8 cellular contexts compared by ENCODE assay signal in genomic region chr17:29929544-29930398, GRCh38.
DNase-seq lines count a peak whose midpoint lies in the region; ATAC-seq and TF ChIP-seq lines count a peak whose summit lies in the region.

A gene with protein sequence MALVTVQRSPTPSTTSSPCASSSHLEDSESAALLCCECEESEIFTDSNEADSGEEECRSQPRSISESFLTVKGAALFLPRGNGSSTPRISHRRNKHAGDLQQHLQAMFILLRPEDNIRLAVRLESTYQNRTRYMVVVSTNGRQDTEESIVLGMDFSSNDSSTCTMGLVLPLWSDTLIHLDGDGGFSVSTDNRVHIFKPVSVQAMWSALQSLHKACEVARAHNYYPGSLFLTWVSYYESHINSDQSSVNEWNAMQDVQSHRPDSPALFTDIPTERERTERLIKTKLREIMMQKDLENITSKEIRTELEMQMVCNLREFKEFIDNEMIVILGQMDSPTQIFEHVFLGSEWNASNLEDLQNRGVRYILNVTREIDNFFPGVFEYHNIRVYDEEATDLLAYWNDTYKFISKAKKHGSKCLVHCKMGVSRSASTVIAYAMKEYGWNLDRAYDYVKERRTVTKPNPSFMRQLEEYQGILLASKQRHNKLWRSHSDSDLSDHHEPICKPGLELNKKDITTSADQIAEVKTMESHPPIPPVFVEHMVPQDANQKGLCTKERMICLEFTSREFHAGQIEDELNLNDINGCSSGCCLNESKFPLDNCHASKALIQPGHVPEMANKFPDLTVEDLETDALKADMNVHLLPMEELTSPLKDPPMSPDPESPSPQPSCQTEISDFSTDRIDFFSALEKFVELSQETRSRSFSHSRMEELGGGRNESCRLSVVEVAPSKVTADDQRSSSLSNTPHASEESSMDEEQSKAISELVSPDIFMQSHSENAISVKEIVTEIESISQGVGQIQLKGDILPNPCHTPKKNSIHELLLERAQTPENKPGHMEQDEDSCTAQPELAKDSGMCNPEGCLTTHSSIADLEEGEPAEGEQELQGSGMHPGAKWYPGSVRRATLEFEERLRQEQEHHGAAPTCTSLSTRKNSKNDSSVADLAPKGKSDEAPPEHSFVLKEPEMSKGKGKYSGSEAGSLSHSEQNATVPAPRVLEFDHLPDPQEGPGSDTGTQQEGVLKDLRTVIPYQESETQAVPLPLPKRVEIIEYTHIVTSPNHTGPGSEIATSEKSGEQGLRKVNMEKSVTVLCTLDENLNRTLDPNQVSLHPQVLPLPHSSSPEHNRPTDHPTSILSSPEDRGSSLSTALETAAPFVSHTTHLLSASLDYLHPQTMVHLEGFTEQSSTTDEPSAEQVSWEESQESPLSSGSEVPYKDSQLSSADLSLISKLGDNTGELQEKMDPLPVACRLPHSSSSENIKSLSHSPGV (N-terminal part only) (minus strand): TSS chr17:29930228. CDS start chr17:29930000, 228 bp downstream.

- DNase-seq in AG10803 (ENCODE audit: low read depth) = peak; percentile 78
- DNase-seq in NCI-H526 (lab: John Stamatoyannopoulos, UW) = peak; percentile 96 to 99
- DNase-seq in activated CD4-positive, alpha-beta T cell treated with anti-CD3 and anti-CD28 coated beads for 48 hours = peak; percentile 92
- peak; percentile 97 for DNase-seq in left kidney (ENCODE audit: low read depth, low spot score)
- DNase-seq in stimulated activated CD4-positive, alpha-beta T cell treated with anti-CD3 and anti-CD28 coated beads, Interleukin-2, amount 100 ng/mL, for 24 hours = peak; percentile 89 to 92

- peak; percentile 72 for TF ChIP-seq POLR2A in GM19193 (IDR thresholded peaks at IDR 0.05; ENCODE audit: extremely low read depth, insufficient read depth, insufficient read length)

- H3K27ac ChIP-seq in cingulate gyrus (ENCODE audit: low read depth, low read length) = peak within 1 kb of the TSS; percentile 89

- H3K4me3 ChIP-seq in AG10803 (ENCODE audit: low read length) = peak within 1 kb of the TSS; percentile 95

- no peak for TF ChIP-seq CTCF in AG10803 (conservative IDR thresholded peaks at IDR 0.05; ENCODE audit: low read length)

- ATAC-seq in HG03442 (IDR thresholded peaks at IDR 0.05; ENCODE audit: unreplicated experiment) = peak; percentile 55

Comparison
In these comparisons a context has a peak if more than half of its experiments do, and no peak if none do; other contexts are left out.
1. Peak in every context shown above with its lines: DNase-seq, ATAC-seq, H3K4me3 ChIP-seq and H3K27ac ChIP-seq.